ENCODE assay signal across 12 cellular contexts in the genomic region with DNA sequence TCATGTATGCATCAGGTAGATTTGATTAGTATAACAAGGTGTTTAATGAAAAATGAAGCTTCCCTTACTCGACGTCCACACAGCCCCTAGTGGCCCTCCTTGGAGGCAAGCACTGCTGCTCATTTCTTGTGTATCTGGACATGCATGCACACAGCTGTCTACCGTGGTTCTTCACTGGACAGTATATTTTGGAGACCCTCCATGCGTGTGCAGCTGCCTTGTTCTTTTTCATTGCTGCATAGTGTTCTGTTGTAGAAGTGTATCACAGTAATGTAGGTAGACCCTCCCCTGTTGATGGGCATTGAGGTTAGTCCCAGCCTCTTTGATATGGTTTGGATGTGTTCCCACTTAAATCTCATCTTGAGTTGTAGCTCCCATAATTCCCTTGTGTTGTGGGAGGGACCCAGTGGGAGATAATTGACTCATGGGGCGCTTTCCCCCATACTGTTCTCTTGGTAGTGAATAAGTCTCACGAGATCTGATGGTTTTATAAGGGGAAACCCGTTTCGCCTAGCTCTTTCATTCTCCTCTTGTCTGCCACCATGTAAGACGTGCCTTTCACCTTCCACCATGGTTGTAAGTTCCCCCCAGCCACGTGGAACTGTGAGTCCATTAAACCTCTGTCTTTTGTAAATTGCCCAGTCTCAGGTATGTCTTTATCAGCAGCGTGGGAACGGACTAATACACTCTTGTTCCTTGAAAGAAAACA. TPM values are rescaled to one million over a fixed set of nuclear protein-coding genes. Genes with fewer than 3 reads are reported as not detected.
DNase-seq lines count a peak whose midpoint lies in the region; ATAC-seq and TF ChIP-seq lines count a peak whose summit lies in the region.
"Had no signal": no experiment of that assay in that cellular context is flagged by ENCODE, and none has a peak within 500 bp of the region (broad histone marks: within the 10 kb centered on the region; RNA-seq: fewer than 3 reads in every experiment).

No MANE protein-coding gene starts in this region.

- H3K4me1 ChIP-seq in left ventricle myocardium inferior (peaks cover 58% of the 10 kb centered on the region), heart left ventricle (peaks cover 0 to 81% (median 37%) of the 10 kb centered on the region in 12 donors), iPS-15b (ENCODE audit: control insufficient read depth, insufficient read depth, low read length) (peaks cover 30% of the 10 kb centered on the region)

- H3K36me3 Mint-ChIP-seq in activated CD8-positive, alpha-beta T cell treated with anti-CD3 and anti-CD28 coated beads for 36 hours (ENCODE audit: low read depth), result peaks cover 30% of the 10 kb centered on the region

- intact Hi-C loops in left ventricle myocardium inferior (cut with micrococcal nuclease), result no loop called here
- intact Hi-C loops in heart left ventricle (cut with DNase I), result loop anchor here in 1 of 10 donors (5.0 kb wide), 1 partner anchor 41 kb away; no protein-coding TSS in a partner anchor
- intact Hi-C loops in activated CD8-positive, alpha-beta T cell treated with anti-CD3 and anti-CD28 coated beads for 36 hours (cut with micrococcal nuclease), result no loop called here

- H3K4me1 Mint-ChIP-seq in activated CD8-positive, alpha-beta T cell treated with anti-CD3 and anti-CD28 coated beads for 36 hours (ENCODE audit: low read depth), result peaks cover 68% of the 10 kb centered on the region

- POLR2A ChIA-PET in activated CD8-positive, alpha-beta T cell treated with anti-CD3 and anti-CD28 coated beads for 36 hours (lab: Charles Lee), result interaction anchor here (0.6 to 0.9 kb wide), 2 partner anchors 117 to 136 kb away, joined by 3 to 4 read pairs; a partner anchor contains a TSS

- H3K27ac Mint-ChIP-seq in activated CD8-positive, alpha-beta T cell treated with anti-CD3 and anti-CD28 coated beads for 36 hours, result peak overlapping the region; percentile 94

- no peaks in the 10 kb centered on the region for H3K36me3 ChIP-seq in left ventricle myocardium inferior
- H3K36me3 ChIP-seq in heart left ventricle, result no peaks in the 10 kb centered on the region
- H3K36me3 ChIP-seq in iPS-15b (ENCODE audit: control insufficient read depth, insufficient read depth, low read length), result no peaks in the 10 kb centered on the region
- no peaks in the 10 kb centered on the region for H3K36me3 ChIP-seq in MG63

- H3K27me3 Mint-ChIP-seq in activated CD8-positive, alpha-beta T cell treated with anti-CD3 and anti-CD28 coated beads for 36 hours, result no peaks in the 10 kb centered on the region

- no peak overlapping the region for H3K4me3 Mint-ChIP-seq in activated CD8-positive, alpha-beta T cell treated with anti-CD3 and anti-CD28 coated beads for 36 hours

- H3K4me3 ChIP-seq in left ventricle myocardium inferior (no peak overlapping the region), heart left ventricle (no peak overlapping the region), iPS-15b (ENCODE audit: low read depth, low read length) (no peak overlapping the region), MG63 (no peak overlapping the region)
- H3K4me3 ChIP-seq: mucosa of descending colon, SK-N-MC had no signal

- ATAC-seq in heart left ventricle, result no peak
- ATAC-seq in activated CD8-positive, alpha-beta T cell treated with anti-CD3 and anti-CD28 coated beads for 36 hours, result peak; percentile 5

- H3K27me3 ChIP-seq in left ventricle myocardium inferior (ENCODE audit: low read depth) (no peaks in the 10 kb centered on the region), heart left ventricle (no peaks in the 10 kb centered on the region), iPS-15b (ENCODE audit: control insufficient read depth, insufficient read depth, low read length) (no peaks in the 10 kb centered on the region), MG63 (no peaks in the 10 kb centered on the region)

- peak overlapping the region; percentile 41 for H3K27ac ChIP-seq in left ventricle myocardium inferior (replicated peaks)
- H3K27ac ChIP-seq in heart left ventricle, result peak overlapping the region in 5 of 12 donors; percentile 13 to 89 (median 27)
- H3K27ac ChIP-seq: SK-N-MC had no signal

- DNase-seq in left ventricle myocardium inferior (no peak), heart left ventricle (no peak), NCI-H748 (lab: John Stamatoyannopoulos, UW; ENCODE audit: unreplicated experiment) (no peak), NCI-H446 treated with DMSO at 0.1 percent for 48 hours (lab: John Stamatoyannopoulos, UW) (no peak), MG63 (no peak)
- peak; percentile 47 for DNase-seq in activated CD8-positive, alpha-beta T cell treated with anti-CD3 and anti-CD28 coated beads for 36 hours
- no peak for DNase-seq in stimulated activated CD8-positive, alpha-beta memory T cell treated with anti-CD3 and anti-CD28 coated beads, Interleukin-4, amount 100 ng/mL, for 48 hours
- DNase-seq: NCI-H1436, NCI-H82 had no signal

- peaks cover 14% of the 10 kb centered on the region for H3K9me3 Mint-ChIP-seq in activated CD8-positive, alpha-beta T cell treated with anti-CD3 and anti-CD28 coated beads for 36 hours

- CTCF ChIA-PET in activated CD8-positive, alpha-beta T cell treated with anti-CD3 and anti-CD28 coated beads for 36 hours (lab: Charles Lee), result interaction anchor here (0.8 to 1.3 kb wide), 3 partner anchors 8 to 32 kb away, joined by 3 to 5 read pairs (median 3); no protein-coding TSS in a partner anchor

- no peak for TF ChIP-seq POLR2A in heart left ventricle (IDR thresholded peaks at IDR 0.05)

- TF ChIP-seq CTCF in left ventricle myocardium inferior (IDR thresholded peaks at IDR 0.05; ENCODE audit: borderline replicate concordance) (no peak), heart left ventricle (IDR thresholded peaks at IDR 0.05) (no peak)
- no peak for TF ChIP-seq CTCF in activated CD8-positive, alpha-beta T cell treated with anti-CD3 and anti-CD28 coated beads for 36 hours (IDR thresholded peaks at IDR 0.05)

- no peaks in the 10 kb centered on the region for H3K9me3 ChIP-seq in left ventricle myocardium inferior (replicated peaks)
- H3K9me3 ChIP-seq in heart left ventricle, result no peaks in the 10 kb centered on the region
- no peaks in the 10 kb centered on the region for H3K9me3 ChIP-seq in iPS-15b (ENCODE audit: control insufficient read depth, insufficient read depth, low read length)
- no peaks in the 10 kb centered on the region for H3K9me3 ChIP-seq in MG63
- H3K9me3 ChIP-seq: mucosa of descending colon had no signal

- H3K9ac ChIP-seq in iPS-15b (ENCODE audit: low read depth, low read length), result peak overlapping the region; percentile 32

- 90 to 93% (median 92%) methylated on average over 12 of the region's 12 CpGs for WGBS in heart left ventricle, 4 donors

RNA-seq across cellular contexts. Expression of a gene that starts 6.3 kb away (rescaled TPM):
- total RNA-seq in left ventricle myocardium inferior (11.2 TPM), heart left ventricle (10 to 100 TPM in 6 of 9 donors, 1 to 10 TPM in 3; 7.6 to 48.8 (median 16.3) TPM)
- 1 to 10 TPM; 4.1 to 9.2 TPM for polyA plus RNA-seq in heart left ventricle
- total RNA-seq in activated CD8-positive, alpha-beta T cell treated with anti-CD3 and anti-CD28 coated beads for 36 hours, result 10 to 100 TPM; 37.6 to 38.5 TPM
- 1.4 and 1.8 TPM in 2 replicates for total RNA-seq in MG63 (2014; rRNA removed; shearing (Covaris generic); ENCODE audit: low replicate concordance)
